Comparison of ENCODE assay signal across 1 cellular context in the genomic region with DNA sequence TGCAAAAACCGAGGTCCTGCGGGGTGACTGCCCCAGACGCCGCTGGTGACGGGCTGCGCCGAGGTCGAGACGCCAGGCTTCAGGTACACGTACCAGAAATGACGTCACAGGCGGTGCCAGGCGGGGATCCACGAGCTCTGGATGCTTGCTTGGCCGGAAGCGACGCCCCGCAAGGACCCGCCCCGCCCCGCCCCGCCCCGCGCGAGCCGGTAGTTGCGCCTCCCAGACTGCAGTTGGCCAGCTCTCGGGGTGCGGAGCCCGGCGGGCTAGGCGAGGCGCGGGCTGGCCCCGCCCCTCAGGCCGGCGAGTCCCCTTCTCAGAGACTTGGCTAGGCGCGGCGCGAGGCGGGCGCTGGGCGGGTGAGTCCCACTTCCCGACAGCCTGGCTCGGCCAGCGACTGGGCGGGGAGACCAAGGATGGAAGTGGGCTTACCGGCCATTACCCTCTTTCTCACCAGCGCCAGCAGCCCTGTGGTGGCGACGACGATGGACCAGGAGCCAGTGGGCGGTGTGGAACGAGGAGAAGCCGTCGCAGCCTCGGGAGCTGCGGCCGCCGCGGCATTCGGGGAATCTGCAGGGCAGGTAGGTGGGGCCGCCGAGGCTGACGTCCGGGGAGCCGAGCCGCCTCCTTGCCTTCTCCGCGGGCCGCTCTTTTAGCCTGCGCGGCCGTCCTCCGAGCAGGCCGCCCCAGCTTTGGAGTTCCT.
TF ChIP-seq lines count a peak whose summit lies in the region.

A gene with protein sequence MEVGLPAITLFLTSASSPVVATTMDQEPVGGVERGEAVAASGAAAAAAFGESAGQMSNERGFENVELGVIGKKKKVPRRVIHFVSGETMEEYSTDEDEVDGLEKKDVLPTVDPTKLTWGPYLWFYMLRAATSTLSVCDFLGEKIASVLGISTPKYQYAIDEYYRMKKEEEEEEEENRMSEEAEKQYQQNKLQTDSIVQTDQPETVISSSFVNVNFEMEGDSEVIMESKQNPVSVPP (plus strand): TSS at position 225 of the 703 bp plus-strand sequence. CDS start 192 bp downstream, at position 417.

TF ChIP-seq in GM12878, 131 proteins besides CTCF, POLR2A, EP300 and RAD21 (continued from another document and continues in another):
- TF ChIP-seq, protein P1, sequence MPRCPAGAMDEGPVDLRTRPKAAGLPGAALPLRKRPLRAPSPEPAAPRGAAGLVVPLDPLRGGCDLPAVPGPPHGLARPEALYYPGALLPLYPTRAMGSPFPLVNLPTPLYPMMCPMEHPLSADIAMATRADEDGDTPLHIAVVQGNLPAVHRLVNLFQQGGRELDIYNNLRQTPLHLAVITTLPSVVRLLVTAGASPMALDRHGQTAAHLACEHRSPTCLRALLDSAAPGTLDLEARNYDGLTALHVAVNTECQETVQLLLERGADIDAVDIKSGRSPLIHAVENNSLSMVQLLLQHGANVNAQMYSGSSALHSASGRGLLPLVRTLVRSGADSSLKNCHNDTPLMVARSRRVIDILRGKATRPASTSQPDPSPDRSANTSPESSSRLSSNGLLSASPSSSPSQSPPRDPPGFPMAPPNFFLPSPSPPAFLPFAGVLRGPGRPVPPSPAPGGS (IDR thresholded peaks at IDR 0.05; ENCODE audit: borderline replicate concordance, insufficient read depth, low read depth, low read length, poor library complexity, severe bottlenecking): peak; percentile 4
- peak; percentile 97 for TF ChIP-seq CREM (IDR thresholded peaks at IDR 0.05; ENCODE audit: low read depth)
- TF ChIP-seq SMAD5 (IDR thresholded peaks at IDR 0.05; ENCODE audit: low read depth): 0 out of 2 replicates have a peak, but pooled peaks have one; percentile 61
- peak; percentile 63; the same call in 1 of the 2 replicates for TF ChIP-seq ZBTB40 (IDR thresholded peaks at IDR 0.05; ENCODE audit: borderline replicate concordance)
- TF ChIP-seq TAF1 (IDR thresholded peaks at IDR 0.05; ENCODE audit: borderline replicate concordance, low read depth, low read length): peak; percentile 35; the same call in 1 of the 2 replicates
- peak in 1 of 2 experiments; percentile 60; a peak in 2 of 4 replicates for TF ChIP-seq SRF (IDR thresholded peaks at IDR 0.05; ENCODE audit: low read depth in 2 of 2, low read length in 2 of 2)
- TF ChIP-seq JUND (IDR thresholded peaks at IDR 0.05; ENCODE audit: low read depth, low read length): 0 out of 2 replicates have a peak, but pooled peaks have one; percentile 61
- TF ChIP-seq YY1 (IDR thresholded peaks at IDR 0.05; ENCODE audit: low read depth, low read length): peak; percentile 58
- TF ChIP-seq IKZF1 (conservative IDR thresholded peaks at IDR 0.05): peak; percentile 91
- TF ChIP-seq MYB (IDR thresholded peaks at IDR 0.05; ENCODE audit: borderline replicate concordance, low read depth, low read length): no peak
- TF ChIP-seq IKZF2 (IDR thresholded peaks at IDR 0.05): peak; percentile 39 to 63; a peak in 3 of 4 replicates
- TF ChIP-seq NFXL1 (IDR thresholded peaks at IDR 0.05; ENCODE audit: borderline replicate concordance): no peak
- TF ChIP-seq DPF2 (IDR thresholded peaks at IDR 0.05): peak; percentile 51; the same call in 1 of the 2 replicates
- TF ChIP-seq, protein P2, sequence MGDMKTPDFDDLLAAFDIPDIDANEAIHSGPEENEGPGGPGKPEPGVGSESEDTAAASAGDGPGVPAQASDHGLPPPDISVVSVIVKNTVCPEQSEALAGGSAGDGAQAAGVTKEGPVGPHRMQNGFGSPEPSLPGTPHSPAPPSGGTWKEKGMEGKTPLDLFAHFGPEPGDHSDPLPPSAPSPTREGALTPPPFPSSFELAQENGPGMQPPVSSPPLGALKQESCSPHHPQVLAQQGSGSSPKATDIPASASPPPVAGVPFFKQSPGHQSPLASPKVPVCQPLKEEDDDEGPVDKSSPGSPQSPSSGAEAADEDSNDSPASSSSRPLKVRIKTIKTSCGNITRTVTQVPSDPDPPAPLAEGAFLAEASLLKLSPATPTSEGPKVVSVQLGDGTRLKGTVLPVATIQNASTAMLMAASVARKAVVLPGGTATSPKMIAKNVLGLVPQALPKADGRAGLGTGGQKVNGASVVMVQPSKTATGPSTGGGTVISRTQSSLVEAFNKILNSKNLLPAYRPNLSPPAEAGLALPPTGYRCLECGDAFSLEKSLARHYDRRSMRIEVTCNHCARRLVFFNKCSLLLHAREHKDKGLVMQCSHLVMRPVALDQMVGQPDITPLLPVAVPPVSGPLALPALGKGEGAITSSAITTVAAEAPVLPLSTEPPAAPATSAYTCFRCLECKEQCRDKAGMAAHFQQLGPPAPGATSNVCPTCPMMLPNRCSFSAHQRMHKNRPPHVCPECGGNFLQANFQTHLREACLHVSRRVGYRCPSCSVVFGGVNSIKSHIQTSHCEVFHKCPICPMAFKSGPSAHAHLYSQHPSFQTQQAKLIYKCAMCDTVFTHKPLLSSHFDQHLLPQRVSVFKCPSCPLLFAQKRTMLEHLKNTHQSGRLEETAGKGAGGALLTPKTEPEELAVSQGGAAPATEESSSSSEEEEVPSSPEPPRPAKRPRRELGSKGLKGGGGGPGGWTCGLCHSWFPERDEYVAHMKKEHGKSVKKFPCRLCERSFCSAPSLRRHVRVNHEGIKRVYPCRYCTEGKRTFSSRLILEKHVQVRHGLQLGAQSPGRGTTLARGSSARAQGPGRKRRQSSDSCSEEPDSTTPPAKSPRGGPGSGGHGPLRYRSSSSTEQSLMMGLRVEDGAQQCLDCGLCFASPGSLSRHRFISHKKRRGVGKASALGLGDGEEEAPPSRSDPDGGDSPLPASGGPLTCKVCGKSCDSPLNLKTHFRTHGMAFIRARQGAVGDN (IDR thresholded peaks at IDR 0.05): peak; percentile 82
- TF ChIP-seq, protein P3, sequence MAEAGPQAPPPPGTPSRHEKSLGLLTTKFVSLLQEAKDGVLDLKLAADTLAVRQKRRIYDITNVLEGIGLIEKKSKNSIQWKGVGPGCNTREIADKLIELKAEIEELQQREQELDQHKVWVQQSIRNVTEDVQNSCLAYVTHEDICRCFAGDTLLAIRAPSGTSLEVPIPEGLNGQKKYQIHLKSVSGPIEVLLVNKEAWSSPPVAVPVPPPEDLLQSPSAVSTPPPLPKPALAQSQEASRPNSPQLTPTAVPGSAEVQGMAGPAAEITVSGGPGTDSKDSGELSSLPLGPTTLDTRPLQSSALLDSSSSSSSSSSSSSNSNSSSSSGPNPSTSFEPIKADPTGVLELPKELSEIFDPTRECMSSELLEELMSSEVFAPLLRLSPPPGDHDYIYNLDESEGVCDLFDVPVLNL (IDR thresholded peaks at IDR 0.05; ENCODE audit: low read depth, low read length): 0 out of 2 replicates have a peak, but pooled peaks have one; percentile 26
- TF ChIP-seq MTA2 (IDR thresholded peaks at IDR 0.05; ENCODE audit: low read depth): peak; percentile 26; the same call in 1 of the 2 replicates
- TF ChIP-seq HDGF (IDR thresholded peaks at IDR 0.05): no peak
- peak; percentile 96; the same call in 1 of the 2 replicates for TF ChIP-seq NBN (IDR thresholded peaks at IDR 0.05)
- peak; percentile 52; the same call in 1 of the 2 replicates for TF ChIP-seq NR2F1 (conservative IDR thresholded peaks at IDR 0.05)
- TF ChIP-seq, protein P4, sequence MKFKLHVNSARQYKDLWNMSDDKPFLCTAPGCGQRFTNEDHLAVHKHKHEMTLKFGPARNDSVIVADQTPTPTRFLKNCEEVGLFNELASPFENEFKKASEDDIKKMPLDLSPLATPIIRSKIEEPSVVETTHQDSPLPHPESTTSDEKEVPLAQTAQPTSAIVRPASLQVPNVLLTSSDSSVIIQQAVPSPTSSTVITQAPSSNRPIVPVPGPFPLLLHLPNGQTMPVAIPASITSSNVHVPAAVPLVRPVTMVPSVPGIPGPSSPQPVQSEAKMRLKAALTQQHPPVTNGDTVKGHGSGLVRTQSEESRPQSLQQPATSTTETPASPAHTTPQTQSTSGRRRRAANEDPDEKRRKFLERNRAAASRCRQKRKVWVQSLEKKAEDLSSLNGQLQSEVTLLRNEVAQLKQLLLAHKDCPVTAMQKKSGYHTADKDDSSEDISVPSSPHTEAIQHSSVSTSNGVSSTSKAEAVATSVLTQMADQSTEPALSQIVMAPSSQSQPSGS (IDR thresholded peaks at IDR 0.05; ENCODE audit: low read length): no peak; the same call in 1 of the 2 replicates
- no peak for TF ChIP-seq NFIC (IDR thresholded peaks at IDR 0.05; ENCODE audit: low read depth, low read length)
- TF ChIP-seq SMC3 (IDR thresholded peaks at IDR 0.05; ENCODE audit: borderline replicate concordance, low read length): 0 out of 2 replicates have a peak, but pooled peaks have one; percentile 8
- TF ChIP-seq, protein P5, sequence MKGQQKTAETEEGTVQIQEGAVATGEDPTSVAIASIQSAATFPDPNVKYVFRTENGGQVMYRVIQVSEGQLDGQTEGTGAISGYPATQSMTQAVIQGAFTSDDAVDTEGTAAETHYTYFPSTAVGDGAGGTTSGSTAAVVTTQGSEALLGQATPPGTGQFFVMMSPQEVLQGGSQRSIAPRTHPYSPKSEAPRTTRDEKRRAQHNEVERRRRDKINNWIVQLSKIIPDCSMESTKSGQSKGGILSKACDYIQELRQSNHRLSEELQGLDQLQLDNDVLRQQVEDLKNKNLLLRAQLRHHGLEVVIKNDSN (IDR thresholded peaks at IDR 0.05; ENCODE audit: borderline replicate concordance, extremely low read length, insufficient read depth, low read depth, low read length): no peak
- no peak for TF ChIP-seq SUZ12 (IDR thresholded peaks at IDR 0.05; ENCODE audit: unreplicated experiment)
- TF ChIP-seq LARP7 (IDR thresholded peaks at IDR 0.05): peak; percentile 87
- TF ChIP-seq STAT1 (conservative IDR thresholded peaks at IDR 0.05): 0 out of 2 replicates have a peak, but pooled peaks have one; percentile 56
- no peak for TF ChIP-seq CBX3 (IDR thresholded peaks at IDR 0.05; ENCODE audit: borderline replicate concordance, low read depth)
- TF ChIP-seq, protein P6, sequence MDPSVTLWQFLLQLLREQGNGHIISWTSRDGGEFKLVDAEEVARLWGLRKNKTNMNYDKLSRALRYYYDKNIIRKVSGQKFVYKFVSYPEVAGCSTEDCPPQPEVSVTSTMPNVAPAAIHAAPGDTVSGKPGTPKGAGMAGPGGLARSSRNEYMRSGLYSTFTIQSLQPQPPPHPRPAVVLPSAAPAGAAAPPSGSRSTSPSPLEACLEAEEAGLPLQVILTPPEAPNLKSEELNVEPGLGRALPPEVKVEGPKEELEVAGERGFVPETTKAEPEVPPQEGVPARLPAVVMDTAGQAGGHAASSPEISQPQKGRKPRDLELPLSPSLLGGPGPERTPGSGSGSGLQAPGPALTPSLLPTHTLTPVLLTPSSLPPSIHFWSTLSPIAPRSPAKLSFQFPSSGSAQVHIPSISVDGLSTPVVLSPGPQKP (IDR thresholded peaks at IDR 0.05; ENCODE audit: low read depth, low read length): peak; percentile 71
- TF ChIP-seq BCL11A (IDR thresholded peaks at IDR 0.05; ENCODE audit: low read depth, low read length): no peak
- no peak for TF ChIP-seq EZH2 (IDR thresholded peaks at IDR 0.05; ENCODE audit: borderline replicate concordance, control insufficient read depth, low read depth, low read length)
- peak; percentile 89; the same call in 1 of the 2 replicates for TF ChIP-seq POLR2AphosphoS2 (IDR thresholded peaks at IDR 0.05; ENCODE audit: low read depth, low read length)
- no peak for TF ChIP-seq RELA (IDR thresholded peaks at IDR 0.05; ENCODE audit: borderline replicate concordance, partially characterized antibody)
- TF ChIP-seq CBFB (IDR thresholded peaks at IDR 0.05; ENCODE audit: low read depth): no peak
- no peak for TF ChIP-seq IRF4 (IDR thresholded peaks at IDR 0.05; ENCODE audit: low read depth, low read length)
- TF ChIP-seq, protein P7, sequence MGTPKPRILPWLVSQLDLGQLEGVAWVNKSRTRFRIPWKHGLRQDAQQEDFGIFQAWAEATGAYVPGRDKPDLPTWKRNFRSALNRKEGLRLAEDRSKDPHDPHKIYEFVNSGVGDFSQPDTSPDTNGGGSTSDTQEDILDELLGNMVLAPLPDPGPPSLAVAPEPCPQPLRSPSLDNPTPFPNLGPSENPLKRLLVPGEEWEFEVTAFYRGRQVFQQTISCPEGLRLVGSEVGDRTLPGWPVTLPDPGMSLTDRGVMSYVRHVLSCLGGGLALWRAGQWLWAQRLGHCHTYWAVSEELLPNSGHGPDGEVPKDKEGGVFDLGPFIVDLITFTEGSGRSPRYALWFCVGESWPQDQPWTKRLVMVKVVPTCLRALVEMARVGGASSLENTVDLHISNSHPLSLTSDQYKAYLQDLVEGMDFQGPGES (IDR thresholded peaks at IDR 0.05): no peak
- TF ChIP-seq, protein P8, sequence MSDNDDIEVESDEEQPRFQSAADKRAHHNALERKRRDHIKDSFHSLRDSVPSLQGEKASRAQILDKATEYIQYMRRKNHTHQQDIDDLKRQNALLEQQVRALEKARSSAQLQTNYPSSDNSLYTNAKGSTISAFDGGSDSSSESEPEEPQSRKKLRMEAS (IDR thresholded peaks at IDR 0.05; ENCODE audit: low read depth, low read length): no peak; the same call in 1 of the 2 replicates
- TF ChIP-seq FOXM1 (IDR thresholded peaks at IDR 0.05; ENCODE audit: low read depth, low read length): no peak
- TF ChIP-seq MEF2B (IDR thresholded peaks at IDR 0.05; ENCODE audit: partially characterized antibody, poor library complexity, severe bottlenecking): peak; percentile 39
- TF ChIP-seq BHLHE40 (IDR thresholded peaks at IDR 0.05; ENCODE audit: borderline replicate concordance in 1 of 2, low read depth in 2 of 2, low read length in 1 of 2): 0 out of 4 replicates have a peak, but pooled peaks have one; percentile 11 to 49
